Comparison of ENCODE assay signal across 4 cellular contexts in genomic region chr7:76226878-76227423, GRCh38. TPM values are rescaled to one million over a fixed set of nuclear protein-coding genes. Genes with fewer than 3 reads are reported as not detected.
"Had no signal": no experiment of that assay in that cellular context is flagged by ENCODE, and none has a peak within 500 bp of the region (broad histone marks: within the 10 kb centered on the region; RNA-seq: fewer than 3 reads in every experiment).

No MANE protein-coding gene starts in this region.

RNA-seq across cellular contexts. Expression of gene SRRM3, which starts 25.3 kb away (rescaled TPM):
- total RNA-seq: mononuclear cell; naive thymus-derived CD4-positive, alpha-beta T cell; naive thymus-derived CD8-positive, alpha-beta T cell had no signal
- polyA plus RNA-seq: immature natural killer cell; naive thymus-derived CD4-positive, alpha-beta T cell; naive thymus-derived CD8-positive, alpha-beta T cell had no signal
